12 cellular contexts compared by ENCODE assay signal in the genomic region with DNA sequence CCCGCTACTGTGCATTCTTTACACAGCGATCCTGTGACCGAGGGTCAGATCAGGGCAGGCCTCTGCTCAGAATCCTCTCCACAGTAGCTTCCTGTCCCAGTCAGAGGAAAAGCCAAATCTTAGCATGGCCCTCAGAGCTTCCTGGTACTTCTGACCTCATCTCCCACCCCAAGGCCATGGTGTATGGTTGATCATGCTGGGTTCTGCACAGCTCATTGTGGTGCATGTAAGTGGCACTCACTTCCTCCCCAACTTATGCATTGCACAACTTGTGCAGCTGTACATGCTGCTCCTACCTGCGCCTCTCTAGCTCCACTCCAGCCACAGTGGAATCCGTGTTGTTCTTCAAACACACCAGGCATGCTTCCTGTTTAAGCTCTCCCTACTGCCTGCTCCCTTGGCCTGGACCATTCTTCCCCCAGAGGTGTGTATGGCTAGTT. TPM values are rescaled to one million over a fixed set of nuclear protein-coding genes. Genes with fewer than 3 reads are reported as not detected.
DNase-seq lines count a peak whose midpoint lies in the region; ATAC-seq and TF ChIP-seq lines count a peak whose summit lies in the region.
"Had no signal": no experiment of that assay in that cellular context is flagged by ENCODE, and none has a peak within 500 bp of the region (broad histone marks: within the 10 kb centered on the region; RNA-seq: fewer than 3 reads in every experiment).

No MANE protein-coding gene starts in this region.

- TF ChIP-seq CTCF in DND-41 (IDR thresholded peaks at IDR 0.05; ENCODE audit: borderline replicate concordance, extremely low read depth, low read length, poor library complexity, severe bottlenecking) (no peak), WTC11 (IDR thresholded peaks at IDR 0.05) (no peak), prostate gland (IDR thresholded peaks at IDR 0.05) (no peak), tibial artery (IDR thresholded peaks at IDR 0.05) (no peak)

- H3K9me3 Mint-ChIP-seq in WTC11 (no peaks in the 10 kb centered on the region), immature natural killer cell (no peaks in the 10 kb centered on the region)

- TF ChIP-seq POLR2A in prostate gland (IDR thresholded peaks at IDR 0.05), result no peak

- H3K4me1 ChIP-seq in DND-41 (ENCODE audit: insufficient read depth, low read length), result peaks cover 8% of the 10 kb centered on the region
- H3K4me1 ChIP-seq in prostate gland (replicated peaks), result no peaks in the 10 kb centered on the region
- peaks cover 0 to 28% (median 14%) of the 10 kb centered on the region in 4 donors for H3K4me1 ChIP-seq in tibial artery
- H3K4me1 ChIP-seq: Caco-2 had no signal

- DNase-seq in AML-193 (lab: John Stamatoyannopoulos, UW) (peak; percentile 91 to 96), DND-41 (peak; percentile 12), WTC11 (ENCODE audit: low spot score) (no peak), immature natural killer cell (peak in 2 of 3 donors; percentile 36 to 48), prostate gland (ENCODE audit: low spot score) (no peak), tibial artery (no peak)
- DNase-seq: Caco-2, GM23248, midbrain, NCI-H2171 treated with DMSO at 0.1 percent for 48 hours had no signal

- H3K27ac ChIP-seq in DND-41 (ENCODE audit: low read length), result no peak overlapping the region
- no peak overlapping the region for H3K27ac ChIP-seq in prostate gland
- H3K27ac ChIP-seq in tibial artery, result no peak overlapping the region
- H3K27ac ChIP-seq: GM23248 had no signal

- H3K36me3 ChIP-seq in DND-41 (ENCODE audit: insufficient read depth, low read length) (no peaks in the 10 kb centered on the region; the same call in 1 of the 2 replicates), prostate gland (no peaks in the 10 kb centered on the region), tibial artery (no peaks in the 10 kb centered on the region)

- H4K20me1 ChIP-seq in DND-41 (ENCODE audit: insufficient read depth, low read length), result peaks cover 75% of the 10 kb centered on the region

- no peaks in the 10 kb centered on the region for H3K27me3 ChIP-seq in DND-41 (ENCODE audit: insufficient read depth, low read length, poor library complexity)
- H3K27me3 ChIP-seq in prostate gland (replicated peaks; ENCODE audit: insufficient read depth), result no peaks in the 10 kb centered on the region
- H3K27me3 ChIP-seq in tibial artery, result no peaks in the 10 kb centered on the region

- H3K4me3 ChIP-seq in DND-41 (ENCODE audit: low read depth in 1 of 2, low read length in 2 of 2), result no peak overlapping the region
- no peak overlapping the region for H3K4me3 ChIP-seq in prostate gland
- H3K4me3 ChIP-seq in tibial artery, result no peak overlapping the region
- H3K4me3 ChIP-seq: GM23248 had no signal

- H3K27me3 Mint-ChIP-seq in WTC11 (ENCODE audit: low read depth), result no peaks in the 10 kb centered on the region
- H3K27me3 Mint-ChIP-seq in immature natural killer cell (ENCODE audit: low read depth in 3 of 3), result no peaks in the 10 kb centered on the region

- CTCF ChIA-PET in WTC11 (lab: Charles Lee), result interaction anchor here (0.9 to 1.1 kb wide), 2 partner anchors 37 to 56 kb away, joined by 3 to 5 read pairs; no protein-coding TSS in a partner anchor

- no peaks in the 10 kb centered on the region for H3K36me3 Mint-ChIP-seq in WTC11
- peaks cover 0 to 6% (median 0%) of the 10 kb centered on the region in 3 donors for H3K36me3 Mint-ChIP-seq in immature natural killer cell

- peak; percentile 71 for ATAC-seq in DND-41 (ENCODE audit: insufficient read depth, low read depth)
- ATAC-seq in WTC11, result no peak
- no peak for ATAC-seq in GM21526 (IDR thresholded peaks at IDR 0.05; ENCODE audit: low FRiP score, unreplicated experiment)
- no peak for ATAC-seq in HG03442 (IDR thresholded peaks at IDR 0.05; ENCODE audit: unreplicated experiment)

- H3K9ac ChIP-seq in DND-41 (ENCODE audit: low read depth, low read length), result no peak overlapping the region
- H3K9ac ChIP-seq: GM23248 had no signal

- H3K4me3 Mint-ChIP-seq in WTC11, result no peak overlapping the region
- H3K4me3 Mint-ChIP-seq in immature natural killer cell, result peak overlapping the region; percentile 34 to 79 (median 70)

- peaks cover 54% of the 10 kb centered on the region for H3K79me2 ChIP-seq in DND-41 (ENCODE audit: insufficient read depth, low read length)

- 69% methylated on average over 5 of the region's 5 CpGs for WGBS in prostate gland

- POLR2A ChIA-PET in WTC11 (lab: Charles Lee), result no interaction called here

- intact Hi-C loops in prostate gland (cut with DNase I) (no loop called here), tibial artery (cut with DNase I; ENCODE audit: low total_unique reads) (no loop called here)

- H3K4me1 Mint-ChIP-seq in WTC11 (peaks cover 5% of the 10 kb centered on the region), immature natural killer cell (peaks cover 0 to 54% of the 10 kb centered on the region in 2 donors)

- H3K27ac Mint-ChIP-seq in WTC11 (no peak overlapping the region), immature natural killer cell (peak overlapping the region; percentile 62 to 85 (median 81))

- no peak overlapping the region for H2AFZ ChIP-seq in DND-41 (ENCODE audit: low read depth, low read length)
- H2AFZ ChIP-seq: GM23248 had no signal

- H3K4me2 ChIP-seq in DND-41 (ENCODE audit: insufficient read depth, low read length), result no peak overlapping the region

- H3K9me3 ChIP-seq in DND-41 (ENCODE audit: insufficient read depth, low read length, severe bottlenecking) (no peaks in the 10 kb centered on the region), prostate gland (no peaks in the 10 kb centered on the region), tibial artery (no peaks in the 10 kb centered on the region)
- H3K9me3 ChIP-seq: Caco-2 had no signal

TF ChIP-seq in WTC11, 78 proteins besides CTCF, POLR2A, EP300 and RAD21:
- 0 out of 2 replicates have a peak, but pooled peaks have one; percentile 35 for TF ChIP-seq GABPB1 (CRISPR knock-in tag; IDR thresholded peaks at IDR 0.05)
- TF ChIP-seq, protein P1, sequence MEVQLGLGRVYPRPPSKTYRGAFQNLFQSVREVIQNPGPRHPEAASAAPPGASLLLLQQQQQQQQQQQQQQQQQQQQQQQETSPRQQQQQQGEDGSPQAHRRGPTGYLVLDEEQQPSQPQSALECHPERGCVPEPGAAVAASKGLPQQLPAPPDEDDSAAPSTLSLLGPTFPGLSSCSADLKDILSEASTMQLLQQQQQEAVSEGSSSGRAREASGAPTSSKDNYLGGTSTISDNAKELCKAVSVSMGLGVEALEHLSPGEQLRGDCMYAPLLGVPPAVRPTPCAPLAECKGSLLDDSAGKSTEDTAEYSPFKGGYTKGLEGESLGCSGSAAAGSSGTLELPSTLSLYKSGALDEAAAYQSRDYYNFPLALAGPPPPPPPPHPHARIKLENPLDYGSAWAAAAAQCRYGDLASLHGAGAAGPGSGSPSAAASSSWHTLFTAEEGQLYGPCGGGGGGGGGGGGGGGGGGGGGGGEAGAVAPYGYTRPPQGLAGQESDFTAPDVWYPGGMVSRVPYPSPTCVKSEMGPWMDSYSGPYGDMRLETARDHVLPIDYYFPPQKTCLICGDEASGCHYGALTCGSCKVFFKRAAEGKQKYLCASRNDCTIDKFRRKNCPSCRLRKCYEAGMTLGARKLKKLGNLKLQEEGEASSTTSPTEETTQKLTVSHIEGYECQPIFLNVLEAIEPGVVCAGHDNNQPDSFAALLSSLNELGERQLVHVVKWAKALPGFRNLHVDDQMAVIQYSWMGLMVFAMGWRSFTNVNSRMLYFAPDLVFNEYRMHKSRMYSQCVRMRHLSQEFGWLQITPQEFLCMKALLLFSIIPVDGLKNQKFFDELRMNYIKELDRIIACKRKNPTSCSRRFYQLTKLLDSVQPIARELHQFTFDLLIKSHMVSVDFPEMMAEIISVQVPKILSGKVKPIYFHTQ (CRISPR knock-in tag; IDR thresholded peaks at IDR 0.05), result no peak

RNA-seq across cellular contexts. Expression of a gene that starts 20.3 kb away (rescaled TPM):
- total RNA-seq in WTC11 (2021) (5.1 to 8.3 TPM (median 8.1 TPM) in 3 replicates), prostate gland (10 to 100 TPM; 19.4 to 38.1 TPM)
- polyA plus RNA-seq in immature natural killer cell, result 10 to 100 TPM; 20.2 to 29.6 (median 20.2) TPM

Comparison
In these comparisons a context has a peak if more than half of its experiments do, and no peak if none do; other contexts are left out.
1. DNase-seq: peak in AML-193 (2 of 2), DND-41 (single experiment) and immature natural killer cell (2 of 3); none in WTC11 (single experiment), prostate gland (single experiment) and tibial artery (0 of 2).